ENCODE assay signal across 8 cellular contexts in the genomic region with DNA sequence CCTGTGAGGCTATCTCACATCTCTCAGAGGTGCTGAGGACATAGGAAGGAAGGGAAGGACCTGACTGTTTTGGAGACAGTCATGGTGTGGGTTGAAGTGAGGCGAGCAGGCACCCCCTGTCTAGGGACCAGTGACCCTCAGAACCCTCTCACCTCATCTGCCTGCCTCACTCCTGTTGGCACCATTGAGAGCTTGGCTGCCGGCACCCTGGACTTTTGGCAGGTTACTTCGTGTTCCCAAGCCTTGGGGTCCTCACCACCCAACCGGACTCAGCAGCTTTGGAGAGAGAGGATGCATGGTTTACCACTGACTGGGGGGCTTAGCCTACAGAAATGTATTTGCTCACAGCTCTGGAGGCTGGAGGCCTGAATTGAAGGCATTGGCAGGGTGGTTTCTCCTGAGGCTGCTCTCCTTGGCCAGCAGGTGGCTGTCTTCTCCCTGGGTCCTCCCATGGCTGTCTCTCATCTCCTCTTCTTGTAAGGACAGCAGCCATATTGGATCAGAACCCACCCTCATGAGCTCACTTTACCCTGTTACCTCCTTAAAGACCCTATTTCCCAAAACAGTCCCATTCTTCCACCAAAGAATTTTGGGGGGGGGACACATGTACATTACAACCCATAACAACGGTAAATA.
A peak's percentile ranks its signal among the peaks of the same experiment; 100 is the strongest.
DNase-seq lines count a peak whose midpoint lies in the region; ATAC-seq and TF ChIP-seq lines count a peak whose summit lies in the region.

No MANE protein-coding gene starts in this region.

- H3K4me1 ChIP-seq in DND-41 (ENCODE audit: insufficient read depth, low read length) = no peaks in the 10 kb centered on the region

- H3K9me3 Mint-ChIP-seq in endothelial cell (ENCODE audit: unreplicated experiment) = no peaks in the 10 kb centered on the region

- no peak overlapping the region for H3K4me2 ChIP-seq in DND-41 (ENCODE audit: insufficient read depth, low read length)

- peak; percentile 30 for DNase-seq in DND-41
- DNase-seq in NCI-H526 (lab: John Stamatoyannopoulos, UW) = peak; percentile 9 to 67
- DNase-seq in endothelial cell (ENCODE audit: low spot score) = peak; percentile 47
- DNase-seq in stimulated activated naive CD8-positive, alpha-beta T cell treated with anti-CD3 and anti-CD28 coated beads, Interleukin-15, Interleukin-2, amounts not matched to agents 100 U/mL and 50 U/mL, for 24 hours = peak; percentile 20
- DNase-seq in islet precursor cell = no peak
- no peak for DNase-seq in activated CD4-positive, CD25-positive, alpha-beta regulatory T cell treated with anti-CD3 and anti-CD28 coated beads, Interleukin-2, amount 50 U/mL, for 72 hours

- no peak overlapping the region for H3K27ac Mint-ChIP-seq in endothelial cell (ENCODE audit: unreplicated experiment)

- ATAC-seq in DND-41 (ENCODE audit: insufficient read depth, low read depth) (peak; percentile 86), GM19025 (IDR thresholded peaks at IDR 0.05; ENCODE audit: low read depth, unreplicated experiment) (peak; percentile 74), HG03060 (IDR thresholded peaks at IDR 0.05; ENCODE audit: low read depth, unreplicated experiment) (peak; percentile 85)
- ATAC-seq in stimulated activated naive CD8-positive, alpha-beta T cell treated with anti-CD3 and anti-CD28 coated beads, Interleukin-15, Interleukin-2, amounts not matched to agents 100 U/mL and 50 U/mL, for 24 hours = peak; percentile 59

- no peaks in the 10 kb centered on the region for H3K79me2 ChIP-seq in DND-41 (ENCODE audit: insufficient read depth, low read length)

- no peak overlapping the region for H3K27ac ChIP-seq in DND-41 (ENCODE audit: low read length)

- peaks cover 10% of the 10 kb centered on the region for H3K4me1 Mint-ChIP-seq in endothelial cell (ENCODE audit: unreplicated experiment)

- H3K4me3 Mint-ChIP-seq in endothelial cell (ENCODE audit: unreplicated experiment) = no peak overlapping the region

- H3K36me3 Mint-ChIP-seq in endothelial cell (ENCODE audit: low read depth, unreplicated experiment) = no peaks in the 10 kb centered on the region

- H4K20me1 ChIP-seq in DND-41 (ENCODE audit: insufficient read depth, low read length) = no peaks in the 10 kb centered on the region

- H3K4me3 ChIP-seq in DND-41 (ENCODE audit: low read depth in 1 of 2, low read length in 2 of 2) = no peak overlapping the region

- H3K36me3 ChIP-seq in DND-41 (ENCODE audit: insufficient read depth, low read length) = no peaks in the 10 kb centered on the region

- H2AFZ ChIP-seq in DND-41 (ENCODE audit: low read depth, low read length) = no peak overlapping the region

- peak; percentile 67 for TF ChIP-seq CTCF in DND-41 (IDR thresholded peaks at IDR 0.05; ENCODE audit: borderline replicate concordance, extremely low read depth, low read length, poor library complexity, severe bottlenecking)
- TF ChIP-seq CTCF in endothelial cell (IDR thresholded peaks at IDR 0.05; ENCODE audit: unreplicated experiment) = peak; percentile 48

- no peaks in the 10 kb centered on the region for H3K27me3 ChIP-seq in DND-41 (ENCODE audit: insufficient read depth, low read length, poor library complexity)

- H3K9me3 ChIP-seq in DND-41 (ENCODE audit: insufficient read depth, low read length, severe bottlenecking) = no peaks in the 10 kb centered on the region

- H3K27me3 Mint-ChIP-seq in endothelial cell (ENCODE audit: unreplicated experiment) = peaks cover 4% of the 10 kb centered on the region

- no peak overlapping the region for H3K9ac ChIP-seq in DND-41 (ENCODE audit: low read depth, low read length)

Comparison
In these comparisons a context has a peak if more than half of its experiments do, and no peak if none do; other contexts are left out.
1. DNase-seq: peak in DND-41 (single experiment), NCI-H526 (2 of 2), endothelial cell (single experiment) and stimulated activated naive CD8-positive, alpha-beta T cell treated with anti-CD3 and anti-CD28 coated beads, Interleukin-15, Interleukin-2, amounts not matched to agents 100 U/mL and 50 U/mL, for 24 hours (single experiment); none in islet precursor cell (single experiment) and activated CD4-positive, CD25-positive, alpha-beta regulatory T cell treated with anti-CD3 and anti-CD28 coated beads, Interleukin-2, amount 50 U/mL, for 72 hours (single experiment).
2. Peak in every context shown above with its lines, with median percentiles within 50 percentile points of each other: ATAC-seq.